In the genomic region with DNA sequence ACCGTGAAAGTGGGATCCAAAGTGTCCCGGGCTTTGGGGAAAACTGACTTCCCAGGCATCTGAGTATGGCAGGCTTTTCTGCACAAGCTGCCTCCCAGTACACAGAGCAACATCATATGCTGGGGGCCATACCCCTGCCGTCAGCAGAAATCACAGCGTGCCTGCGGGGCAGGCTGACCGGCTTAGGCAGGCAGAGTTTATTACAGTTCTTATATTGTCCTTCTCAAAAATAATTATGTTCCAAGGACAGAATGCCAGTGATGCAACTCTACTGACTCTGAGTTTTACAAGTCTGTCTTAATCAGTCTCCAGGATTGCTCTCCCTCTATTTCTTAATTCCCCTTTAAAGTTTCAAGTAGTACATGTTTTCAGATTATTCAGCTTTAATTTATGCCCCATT, we compare ENCODE assay signal across 9 cellular contexts. TPM values are rescaled to one million over a fixed set of nuclear protein-coding genes. Genes with fewer than 3 reads are reported as not detected.
DNase-seq lines count a peak whose midpoint lies in the region; ATAC-seq and TF ChIP-seq lines count a peak whose summit lies in the region.
"Had no signal": no experiment of that assay in that cellular context is flagged by ENCODE, and none has a peak within 500 bp of the region (broad histone marks: within the 10 kb centered on the region; RNA-seq: fewer than 3 reads in every experiment).

No MANE protein-coding gene starts in this region.

- CTCF ChIA-PET in activated CD4-positive, alpha-beta memory T cell treated with anti-CD3 and anti-CD28 coated beads, Interleukin-2, amount 10 ng/mL, durations not matched to agents 7 days and 5 days (lab: Charles Lee): interaction anchor here (0.9 to 1.2 kb wide), 2 partner anchors 634 to 683 kb away, joined by 3 to 4 read pairs; no protein-coding TSS in a partner anchor
- CTCF ChIA-PET in WTC11 (lab: Charles Lee): interaction anchor here (0.6 kb wide), 1 partner anchor 133 kb away, joined by 3 read pairs; no protein-coding TSS in a partner anchor

- no peaks in the 10 kb centered on the region for H3K27me3 Mint-ChIP-seq in activated naive CD4-positive, alpha-beta T cell treated with anti-CD3 and anti-CD28 coated beads, Interleukin-2, amount 50 U/mL, for 24 hours
- H3K27me3 Mint-ChIP-seq in activated CD4-positive, alpha-beta memory T cell treated with anti-CD3 and anti-CD28 coated beads, Interleukin-2, amount 10 ng/mL, durations not matched to agents 7 days and 5 days: peaks cover 4% of the 10 kb centered on the region
- H3K27me3 Mint-ChIP-seq in WTC11 (ENCODE audit: low read depth): no peaks in the 10 kb centered on the region; the same call in 1 of the 2 replicates

- peak overlapping the region; percentile 91 for H3K27ac ChIP-seq in substantia nigra (ENCODE audit: low read depth, low read length, poor library complexity, severe bottlenecking)
- H3K27ac ChIP-seq: C4-2B had no signal

- no peak for DNase-seq in activated naive CD4-positive, alpha-beta T cell treated with Interleukin-2 at 50 U/mL for 16 hours
- no peak for DNase-seq in activated CD4-positive, alpha-beta memory T cell treated with anti-CD3 and anti-CD28 coated beads, Interleukin-2, amount 10 ng/mL, durations not matched to agents 7 days and 5 days
- DNase-seq in fibroblast of the conjunctiva (ENCODE audit: low read depth) (peak; percentile 6), substantia nigra (lab: John Stamatoyannopoulos, UW) (peak in 17 of 49 donors; percentile 4 to 30 (median 13)), WTC11 (ENCODE audit: low spot score) (no peak), NCI-H82 (lab: John Stamatoyannopoulos, UW) (no peak), NCI-H2196 treated with DMSO at 0.1 percent for 48 hours (lab: John Stamatoyannopoulos, UW; ENCODE audit: unreplicated experiment) (no peak)

- peak overlapping the region; percentile 85 for H3K4me3 Mint-ChIP-seq in activated naive CD4-positive, alpha-beta T cell treated with anti-CD3 and anti-CD28 coated beads, Interleukin-2, amount 50 U/mL, for 24 hours
- no peak overlapping the region for H3K4me3 Mint-ChIP-seq in activated CD4-positive, alpha-beta memory T cell treated with anti-CD3 and anti-CD28 coated beads, Interleukin-2, amount 10 ng/mL, durations not matched to agents 7 days and 5 days
- no peak overlapping the region for H3K4me3 Mint-ChIP-seq in WTC11

- peaks cover 4% of the 10 kb centered on the region for H3K9me3 Mint-ChIP-seq in activated naive CD4-positive, alpha-beta T cell treated with anti-CD3 and anti-CD28 coated beads, Interleukin-2, amount 50 U/mL, for 24 hours
- peaks cover 3% of the 10 kb centered on the region for H3K9me3 Mint-ChIP-seq in activated CD4-positive, alpha-beta memory T cell treated with anti-CD3 and anti-CD28 coated beads, Interleukin-2, amount 10 ng/mL, durations not matched to agents 7 days and 5 days
- 0 out of 2 replicates have a peak, but pooled peaks cover 3% of the 10 kb centered on the region for H3K9me3 Mint-ChIP-seq in WTC11

- POLR2A ChIA-PET in activated CD4-positive, alpha-beta memory T cell treated with anti-CD3 and anti-CD28 coated beads, Interleukin-2, amount 10 ng/mL, durations not matched to agents 7 days and 5 days (lab: Charles Lee): interaction anchor here (1.0 kb wide), 1 partner anchor 761 kb away, joined by 3 read pairs; no protein-coding TSS in a partner anchor
- POLR2A ChIA-PET in WTC11 (lab: Charles Lee): interaction anchor here (0.7 kb wide), 1 partner anchor 149 kb away, joined by 5 read pairs; no protein-coding TSS in a partner anchor

- TF ChIP-seq CTCF in WTC11 (IDR thresholded peaks at IDR 0.05): no peak

- H3K4me1 Mint-ChIP-seq in activated naive CD4-positive, alpha-beta T cell treated with anti-CD3 and anti-CD28 coated beads, Interleukin-2, amount 50 U/mL, for 24 hours: peaks cover 58% of the 10 kb centered on the region
- H3K4me1 Mint-ChIP-seq in activated CD4-positive, alpha-beta memory T cell treated with anti-CD3 and anti-CD28 coated beads, Interleukin-2, amount 10 ng/mL, durations not matched to agents 7 days and 5 days: peaks cover 34% of the 10 kb centered on the region
- no peaks in the 10 kb centered on the region for H3K4me1 Mint-ChIP-seq in WTC11

- H3K36me3 Mint-ChIP-seq in activated naive CD4-positive, alpha-beta T cell treated with anti-CD3 and anti-CD28 coated beads, Interleukin-2, amount 50 U/mL, for 24 hours: no peaks in the 10 kb centered on the region
- no peaks in the 10 kb centered on the region for H3K36me3 Mint-ChIP-seq in activated CD4-positive, alpha-beta memory T cell treated with anti-CD3 and anti-CD28 coated beads, Interleukin-2, amount 10 ng/mL, durations not matched to agents 7 days and 5 days (ENCODE audit: low read depth)
- H3K36me3 Mint-ChIP-seq in WTC11: no peaks in the 10 kb centered on the region

- ATAC-seq in WTC11: no peak

- H3K27ac Mint-ChIP-seq in activated naive CD4-positive, alpha-beta T cell treated with anti-CD3 and anti-CD28 coated beads, Interleukin-2, amount 50 U/mL, for 24 hours: peak overlapping the region; percentile 99
- peak overlapping the region; percentile 74 for H3K27ac Mint-ChIP-seq in activated CD4-positive, alpha-beta memory T cell treated with anti-CD3 and anti-CD28 coated beads, Interleukin-2, amount 10 ng/mL, durations not matched to agents 7 days and 5 days
- no peak overlapping the region for H3K27ac Mint-ChIP-seq in WTC11

TF ChIP-seq in WTC11, 78 proteins besides CTCF, POLR2A, EP300 and RAD21 (continues in another document):
- no peak for TF ChIP-seq JAZF1 (CRISPR knock-in tag; IDR thresholded peaks at IDR 0.05)
- no peak for TF ChIP-seq ATF1 (CRISPR knock-in tag; IDR thresholded peaks at IDR 0.05)
- TF ChIP-seq ARID4B (CRISPR knock-in tag; IDR thresholded peaks at IDR 0.05; ENCODE audit: borderline replicate concordance): no peak
- TF ChIP-seq, protein P1, sequence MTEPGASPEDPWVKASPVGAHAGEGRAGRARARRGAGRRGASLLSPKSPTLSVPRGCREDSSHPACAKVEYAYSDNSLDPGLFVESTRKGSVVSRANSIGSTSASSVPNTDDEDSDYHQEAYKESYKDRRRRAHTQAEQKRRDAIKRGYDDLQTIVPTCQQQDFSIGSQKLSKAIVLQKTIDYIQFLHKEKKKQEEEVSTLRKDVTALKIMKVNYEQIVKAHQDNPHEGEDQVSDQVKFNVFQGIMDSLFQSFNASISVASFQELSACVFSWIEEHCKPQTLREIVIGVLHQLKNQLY (CRISPR knock-in tag; IDR thresholded peaks at IDR 0.05): no peak
- TF ChIP-seq ZNF671 (CRISPR knock-in tag; IDR thresholded peaks at IDR 0.05): no peak
- TF ChIP-seq ZNF317 (CRISPR knock-in tag; IDR thresholded peaks at IDR 0.05; ENCODE audit: borderline replicate concordance, low read depth): no peak
- TF ChIP-seq CBFB (CRISPR knock-in tag; IDR thresholded peaks at IDR 0.05; ENCODE audit: low read depth): no peak
- no peak for TF ChIP-seq NFYB (CRISPR knock-in tag; conservative IDR thresholded peaks at IDR 0.05; ENCODE audit: low read depth)
- no peak for TF ChIP-seq SMAD3 (CRISPR knock-in tag; IDR thresholded peaks at IDR 0.05; ENCODE audit: borderline replicate concordance)
- TF ChIP-seq ZSCAN18 (CRISPR knock-in tag; IDR thresholded peaks at IDR 0.05): no peak
- TF ChIP-seq TEAD1 (CRISPR knock-in tag; IDR thresholded peaks at IDR 0.05): no peak

RNA-seq across cellular contexts. Expression of gene IL21, which starts 37.0 kb away (rescaled TPM):
- total RNA-seq in activated CD4-positive, alpha-beta memory T cell treated with anti-CD3 and anti-CD28 coated beads, Interleukin-2, amount 10 ng/mL, durations not matched to agents 7 days and 5 days: 1 to 10 TPM; 2.8 to 3.1 TPM
- not detected in 3 replicates for total RNA-seq in WTC11 (2021)
